In the genomic region with DNA sequence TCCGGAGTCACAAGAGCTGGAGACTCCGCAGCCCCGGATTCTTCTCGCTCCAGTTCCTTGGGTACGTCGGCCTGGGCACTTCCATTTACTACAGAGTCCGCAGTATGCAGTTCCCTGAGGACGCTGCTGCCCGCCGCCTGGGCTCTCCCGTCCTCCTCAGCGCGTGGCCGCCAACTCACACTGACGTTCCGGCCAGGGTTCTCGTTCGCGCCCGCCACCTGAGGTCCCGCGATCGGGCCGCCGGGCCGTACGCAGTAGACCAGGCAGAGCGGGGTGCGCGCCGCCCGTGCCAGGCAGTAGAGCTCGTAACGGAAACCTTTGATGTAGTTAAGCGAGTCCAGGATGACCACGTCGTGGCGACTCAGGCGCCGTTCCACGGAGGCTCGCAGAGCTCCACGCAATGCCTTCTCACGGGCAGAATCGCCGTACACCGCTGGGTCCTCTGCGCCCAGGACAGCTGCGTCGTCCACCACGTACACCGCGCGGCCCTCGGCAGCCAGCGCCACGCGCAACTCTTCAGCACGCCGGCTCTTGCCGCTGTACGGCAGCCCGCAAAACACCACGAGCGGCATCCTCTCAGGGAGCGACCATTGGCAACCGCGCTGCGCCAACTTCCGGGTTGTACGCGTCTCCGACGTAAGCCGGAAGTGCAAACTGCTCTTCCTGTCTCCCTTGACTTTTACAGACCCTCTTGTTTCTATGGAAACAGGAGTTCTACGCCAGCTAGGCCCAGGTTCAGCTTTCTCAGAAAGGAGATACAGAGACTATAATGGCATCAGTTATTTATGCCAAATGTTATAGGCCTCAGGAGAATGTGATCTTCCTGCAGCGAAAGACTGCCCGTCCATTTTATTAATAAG, we compare ENCODE assay signal across 8 cellular contexts.
DNase-seq lines count a peak whose midpoint lies in the region; ATAC-seq and TF ChIP-seq lines count a peak whose summit lies in the region.

KTI12 (minus strand) TSS at position 621 of the 860 bp plus-strand sequence; CDS start at position 572, 49 bp downstream.

- ATAC-seq in GM21528 (IDR thresholded peaks at IDR 0.05; ENCODE audit: low FRiP score, unreplicated experiment) = peak; percentile 84

- peaks cover 7% of the 10 kb centered on the region for H3K36me3 ChIP-seq in OCI-LY3 (replicated peaks; ENCODE audit: low read depth, low read length)

- peak within 1 kb of the TSS; percentile 91 for H3K4me3 ChIP-seq in OCI-LY3 (ENCODE audit: low read length)

- peaks cover 16% of the 10 kb centered on the region for H3K4me1 ChIP-seq in OCI-LY3 (ENCODE audit: low read length)

- H3K9ac ChIP-seq in OCI-LY3 (ENCODE audit: low read length) = peak within 1 kb of the TSS; percentile 80

- H3K9me3 ChIP-seq in OCI-LY3 (ENCODE audit: insufficient read depth, low read length) = no peaks in the 10 kb centered on the region

- H3K27ac ChIP-seq in OCI-LY3 (ENCODE audit: low read length) = peak within 1 kb of the TSS; percentile 44

- peak; percentile 97 for DNase-seq in DMS 273 (lab: John Stamatoyannopoulos, UW; ENCODE audit: unreplicated experiment)
- peak; percentile 70 for DNase-seq in HuH-7.5 (ENCODE audit: low spot score)
- DNase-seq in activated T-cell treated with anti-CD3 and anti-CD28 coated beads for 1 hour (ENCODE audit: low read depth) = peak; percentile 77
- DNase-seq in epidermal melanocyte (ENCODE audit: insufficient read length, low spot score) = peak; percentile 94
- peak; percentile 85 for DNase-seq in middle frontal gyrus (ENCODE audit: extremely low spot score, low spot score)
- DNase-seq in stimulated activated CD8-positive, alpha-beta memory T cell treated with anti-CD3 and anti-CD28 coated beads, Interleukin-2, amount 100 ng/mL, for 48 hours (ENCODE audit: low read depth in 2 of 2) = peak; percentile 77 to 82

- H3K27me3 ChIP-seq in OCI-LY3 (ENCODE audit: low read depth, low read length) = no peaks in the 10 kb centered on the region

- H3K4me2 ChIP-seq in OCI-LY3 (ENCODE audit: low read length) = peak within 1 kb of the TSS; percentile 80

- H3K79me2 ChIP-seq in OCI-LY3 (ENCODE audit: low read length) = peaks cover 27% of the 10 kb centered on the region

- peaks cover 9% of the 10 kb centered on the region for H4K20me1 ChIP-seq in OCI-LY3 (ENCODE audit: insufficient read depth, low read length)

- no peak for TF ChIP-seq CTCF in OCI-LY3 (IDR thresholded peaks at IDR 0.05; ENCODE audit: low read depth, low read length)

- H2AFZ ChIP-seq in OCI-LY3 (ENCODE audit: low read depth, low read length) = peak within 1 kb of the TSS; percentile 60; the same call in 1 of the 2 replicates

Comparison
In these comparisons a context has a peak if more than half of its experiments do, and no peak if none do; other contexts are left out.
1. Peak in every context shown above with its lines: DNase-seq, ATAC-seq, H3K4me3 ChIP-seq and H3K27ac ChIP-seq.